Comparison of ENCODE assay signal across 17 cellular contexts in genomic region chr18:22856870-22857269, GRCh38.
"Had no signal": no experiment of that assay in that cellular context is flagged by ENCODE, and none has a peak within 500 bp of the region (broad histone marks: within the 10 kb centered on the region; RNA-seq: fewer than 3 reads in every experiment).

No MANE protein-coding gene starts in this region.

- DNase-seq: activated CD4-positive, alpha-beta T cell treated with anti-CD3 and anti-CD28 coated beads for 4 hours; activated CD8-positive, alpha-beta memory T cell treated with anti-CD3 and anti-CD28 coated beads, Interleukin-2, amount 50 U/mL, for 48 hours; activated CD8-positive, alpha-beta T cell treated with anti-CD3 and anti-CD28 coated beads, Interleukin-2, amount 10 ng/mL, durations not matched to agents 7 days and 5 days; activated naive CD4-positive, alpha-beta T cell treated with anti-CD3 and anti-CD28 coated beads for 36 hours; effector memory CD4-positive, alpha-beta T cell; erythroblast; glutamatergic neuron; lower lobe of right lung; naive B cell; right lobe of liver; spleen; stimulated activated CD4-positive, alpha-beta T cell treated with anti-CD3 and anti-CD28 coated beads, Interleukin-1b, Interleukin-23, amount 100 ng/mL, for 48 hours; stimulated activated naive B cell treated with anti-CD40 and anti-IgM and Interleukin-4, amounts not matched to agents 10 μg/mL and 1 μg/mL and 100 μg/mL, for 72 hours; T-helper 1 cell; upper lobe of left lung had no signal

- H3K27ac Mint-ChIP-seq: activated CD8-positive, alpha-beta T cell treated with anti-CD3 and anti-CD28 coated beads, Interleukin-2, amount 10 ng/mL, durations not matched to agents 7 days and 5 days; activated naive CD4-positive, alpha-beta T cell treated with anti-CD3 and anti-CD28 coated beads for 36 hours; naive B cell; stimulated activated naive B cell treated with anti-CD40 and anti-IgM and Interleukin-4, amounts not matched to agents 10 μg/mL and 1 μg/mL and 100 μg/mL, for 72 hours had no signal

- H3K27ac ChIP-seq: lower lobe of right lung, right lobe of liver, SK-N-MC, spleen, upper lobe of left lung, VCaP had no signal

- H3K9me3 Mint-ChIP-seq: activated naive CD4-positive, alpha-beta T cell treated with anti-CD3 and anti-CD28 coated beads for 36 hours; naive B cell; stimulated activated naive B cell treated with anti-CD40 and anti-IgM and Interleukin-4, amounts not matched to agents 10 μg/mL and 1 μg/mL and 100 μg/mL, for 72 hours had no signal

- H3K4me3 ChIP-seq: lower lobe of right lung, right lobe of liver, SK-N-MC, spleen, upper lobe of left lung had no signal

- H3K4me3 Mint-ChIP-seq: activated CD8-positive, alpha-beta T cell treated with anti-CD3 and anti-CD28 coated beads, Interleukin-2, amount 10 ng/mL, durations not matched to agents 7 days and 5 days; activated naive CD4-positive, alpha-beta T cell treated with anti-CD3 and anti-CD28 coated beads for 36 hours; naive B cell; stimulated activated naive B cell treated with anti-CD40 and anti-IgM and Interleukin-4, amounts not matched to agents 10 μg/mL and 1 μg/mL and 100 μg/mL, for 72 hours had no signal

- H3K36me3 ChIP-seq: lower lobe of right lung, right lobe of liver, spleen, upper lobe of left lung had no signal

- H3K4me1 Mint-ChIP-seq: naive B cell; stimulated activated naive B cell treated with anti-CD40 and anti-IgM and Interleukin-4, amounts not matched to agents 10 μg/mL and 1 μg/mL and 100 μg/mL, for 72 hours had no signal

- H3K4me1 ChIP-seq: lower lobe of right lung, right lobe of liver, spleen, upper lobe of left lung had no signal

- H3K36me3 Mint-ChIP-seq: naive B cell; stimulated activated naive B cell treated with anti-CD40 and anti-IgM and Interleukin-4, amounts not matched to agents 10 μg/mL and 1 μg/mL and 100 μg/mL, for 72 hours had no signal

- H3K27me3 ChIP-seq: right lobe of liver, upper lobe of left lung had no signal

- H3K9me3 ChIP-seq: lower lobe of right lung, right lobe of liver, spleen, upper lobe of left lung had no signal

- ATAC-seq: activated CD8-positive, alpha-beta T cell treated with anti-CD3 and anti-CD28 coated beads, Interleukin-2, amount 10 ng/mL, durations not matched to agents 7 days and 5 days; lower lobe of right lung; right lobe of liver; stimulated activated naive B cell treated with anti-CD40 and anti-IgM and Interleukin-4, amounts not matched to agents 10 μg/mL and 1 μg/mL and 100 μg/mL, for 72 hours had no signal
